1 cellular context compared by ENCODE assay signal in genomic region chr1:149883598-149884247, GRCh38.
TF ChIP-seq lines count a peak whose summit lies in the region.

No MANE protein-coding gene starts in this region.

TF ChIP-seq in GM12878, 131 proteins besides CTCF, POLR2A, EP300 and RAD21:
- TF ChIP-seq SREBF2 (IDR thresholded peaks at IDR 0.05; ENCODE audit: low read length) (no peak), MAX (IDR thresholded peaks at IDR 0.05; ENCODE audit: low read depth, low read length) (no peak), BCL11A (IDR thresholded peaks at IDR 0.05; ENCODE audit: low read depth, low read length) (no peak), YBX1 (IDR thresholded peaks at IDR 0.05) (no peak), GABPA (IDR thresholded peaks at IDR 0.05; ENCODE audit: low read depth) (no peak), GATAD2B (conservative IDR thresholded peaks at IDR 0.05; ENCODE audit: low read depth) (no peak), EZH2 (IDR thresholded peaks at IDR 0.05; ENCODE audit: borderline replicate concordance, control insufficient read depth, low read depth, low read length) (no peak), ZNF207 (IDR thresholded peaks at IDR 0.05; ENCODE audit: borderline replicate concordance) (no peak), TBL1XR1 (IDR thresholded peaks at IDR 0.05; ENCODE audit: low read depth, low read length) (no peak), TAF1 (IDR thresholded peaks at IDR 0.05; ENCODE audit: borderline replicate concordance, low read depth, low read length) (no peak), CUX1 (IDR thresholded peaks at IDR 0.05; ENCODE audit: insufficient replicate concordance, low read depth, low read length) (no peak), ZBTB33 (IDR thresholded peaks at IDR 0.05) (no peak), NFIC (IDR thresholded peaks at IDR 0.05; ENCODE audit: low read depth, low read length) (no peak), WRNIP1 (IDR thresholded peaks at IDR 0.05; ENCODE audit: borderline replicate concordance, low read depth, low read length) (no peak), KDM1A (IDR thresholded peaks at IDR 0.05; ENCODE audit: borderline replicate concordance) (no peak)
